1 cellular context compared by ENCODE assay signal in genomic region chr9:20592673-20593072, GRCh38.
TF ChIP-seq lines count a peak whose summit lies in the region.

No MANE protein-coding gene starts in this region.

TF ChIP-seq in SK-N-SH, 30 proteins besides CTCF, POLR2A, EP300 and RAD21 (continued from another document):
- TF ChIP-seq PBX3 (IDR thresholded peaks at IDR 0.05) (no peak), FOXJ3 (CRISPR knock-in tag; IDR thresholded peaks at IDR 0.05) (no peak), YY1 (IDR thresholded peaks at IDR 0.05; ENCODE audit: low read depth) (no peak), EZH2phosphoT487 (IDR thresholded peaks at IDR 0.05; ENCODE audit: borderline replicate concordance, low read depth) (no peak), FOXM1 (IDR thresholded peaks at IDR 0.05; ENCODE audit: low read depth) (no peak), TEAD4 (IDR thresholded peaks at IDR 0.05; ENCODE audit: borderline replicate concordance, insufficient read depth) (peak; percentile 15; the same call in 1 of the 2 replicates), TCF12 (IDR thresholded peaks at IDR 0.05) (peak; percentile 53), JUND (IDR thresholded peaks at IDR 0.05) (no peak), USF2 (IDR thresholded peaks at IDR 0.05; ENCODE audit: borderline replicate concordance, low read depth, low read length) (no peak)
